ENCODE assay signal across 21 cellular contexts in genomic region chr17:30534298-30534697, GRCh38.
"Had no signal": no experiment of that assay in that cellular context is flagged by ENCODE, and none has a peak within 500 bp of the region (broad histone marks: within the 10 kb centered on the region; RNA-seq: fewer than 3 reads in every experiment).

No MANE protein-coding gene starts in this region.

- H3K4me3 ChIP-seq: coronary artery, psoas muscle, spleen, testis, tibial nerve had no signal

- ATAC-seq: naive thymus-derived CD4-positive, alpha-beta T cell; psoas muscle; sciatic nerve; stimulated activated naive B cell treated with anti-CD40 and anti-IgM and Interleukin-4, amounts not matched to agents 10 μg/mL and 1 μg/mL and 100 μg/mL, for 72 hours; stimulated activated naive CD8-positive, alpha-beta T cell treated with anti-CD3 and anti-CD28 coated beads, Interleukin-15, amount 100 ng/mL, for 72 hours had no signal

- H3K9me3 ChIP-seq: neutrophil, psoas muscle, spleen, testis, tibial nerve had no signal

- H3K36me3 ChIP-seq: neutrophil had no signal

- H3K27ac ChIP-seq: coronary artery, neutrophil, psoas muscle, spleen, testis, tibial nerve had no signal

- DNase-seq: effector CD4-positive, alpha-beta T cell; endodermal cell; erythroblast; foreskin melanocyte; head of caudate nucleus; hippocampal formation; naive thymus-derived CD4-positive, alpha-beta T cell; nephron progenitor cell; psoas muscle; retina; spleen; stimulated activated CD4-positive, alpha-beta T cell treated with anti-CD3 and anti-CD28 coated beads, Interleukin-15, amount 100 ng/mL, for 24 hours; stimulated activated CD4-positive, alpha-beta T cell treated with anti-CD3 and anti-CD28 coated beads, Interleukin-2, amount 100 ng/mL, for 24 hours; stimulated activated CD4-positive, alpha-beta T cell treated with anti-CD3 and anti-CD28 coated beads, Interleukin-4, amount 100 ng/mL, for 4 hours; stimulated activated naive B cell treated with anti-CD40 and anti-IgM and Interleukin-4, amounts not matched to agents 10 μg/mL and 1 μg/mL and 100 μg/mL, for 72 hours; stimulated activated naive CD8-positive, alpha-beta T cell treated with anti-CD3 and anti-CD28 coated beads, Interleukin-15, amount 100 ng/mL, for 72 hours; testis had no signal

- H3K4me1 ChIP-seq: psoas muscle, spleen, testis, tibial nerve had no signal

- H3K27me3 ChIP-seq: neutrophil, spleen, testis, tibial nerve had no signal
